Comparison of ENCODE assay signal across 1 cellular context in genomic region chr7:140478361-140479061, GRCh38.
TF ChIP-seq lines count a peak whose summit lies in the region.

No MANE protein-coding gene starts in this region.

TF ChIP-seq in HEK293, 187 proteins besides CTCF, POLR2A, EP300 and RAD21 (continued from another document):
- TF ChIP-seq ZNF76 (tag by site-specific recombination; IDR thresholded peaks at IDR 0.05; ENCODE audit: borderline replicate concordance, low read depth) (0 out of 2 replicates have a peak, but pooled peaks have one; percentile 41), ZIC2 (tag by site-specific recombination; IDR thresholded peaks at IDR 0.05) (peak; percentile 92), KLF16 (tag by site-specific recombination; IDR thresholded peaks at IDR 0.05) (peak; percentile 25; the same call in 1 of the 2 replicates), ZNF239 (tag by site-specific recombination; IDR thresholded peaks at IDR 0.05) (0 out of 2 replicates have a peak, but pooled peaks have one; percentile 15), SP2 (tag by site-specific recombination; IDR thresholded peaks at IDR 0.05) (peak; percentile 13; the same call in 1 of the 2 replicates), PATZ1 (tag by site-specific recombination; IDR thresholded peaks at IDR 0.05) (peak; percentile 48), REST (tag by site-specific recombination; IDR thresholded peaks at IDR 0.05) (peak; percentile 56), ZBTB48 (tag by site-specific recombination; IDR thresholded peaks at IDR 0.05) (0 out of 2 replicates have a peak, but pooled peaks have one; percentile 18), ZNF335 (tag by site-specific recombination; conservative IDR thresholded peaks at IDR 0.05) (peak; percentile 73), ZEB2 (tag by site-specific recombination; IDR thresholded peaks at IDR 0.05) (peak; percentile 14; the same call in 1 of the 2 replicates)
